In genomic region chr7:28362812-28363211, GRCh38 we compare ENCODE assay signal across 19 cellular contexts. TPM values are rescaled to one million over a fixed set of nuclear protein-coding genes. Genes with fewer than 3 reads are reported as not detected.
DNase-seq lines count a peak whose midpoint lies in the region; ATAC-seq and TF ChIP-seq lines count a peak whose summit lies in the region.
"Had no signal": no experiment of that assay in that cellular context is flagged by ENCODE, and none has a peak within 500 bp of the region (broad histone marks: within the 10 kb centered on the region; RNA-seq: fewer than 3 reads in every experiment).

No MANE protein-coding gene starts in this region.

- H3K9me2 ChIP-seq in Loucy (replicated peaks; ENCODE audit: low read depth, low read length), result no peaks in the 10 kb centered on the region

- CTCF ChIA-PET in activated CD8-positive, alpha-beta T cell treated with anti-CD3 and anti-CD28 coated beads for 36 hours (lab: Charles Lee), result interaction anchor here (1.0 to 3.0 kb wide), 5 partner anchors 10 to 65 kb away, joined by 3 to 20 read pairs (median 4); no protein-coding TSS in a partner anchor
- CTCF ChIA-PET in activated CD8-positive, alpha-beta T cell treated with anti-CD3 and anti-CD28 coated beads, Interleukin-2, amount 10 ng/mL, durations not matched to agents 7 days and 5 days (lab: Charles Lee), result interaction anchor here (0.6 to 1.7 kb wide), 9 partner anchors 10 to 213 kb away, joined by 3 to 10 read pairs (median 3); no protein-coding TSS in a partner anchor

- no peaks in the 10 kb centered on the region for H3K27me3 ChIP-seq in Loucy (ENCODE audit: insufficient read depth, low read length, poor library complexity, severe bottlenecking)
- H3K27me3 ChIP-seq: Peyer's patch had no signal

- no peak overlapping the region for H3K27ac Mint-ChIP-seq in activated CD8-positive, alpha-beta T cell treated with anti-CD3 and anti-CD28 coated beads for 36 hours
- no peak overlapping the region for H3K27ac Mint-ChIP-seq in activated CD8-positive, alpha-beta T cell treated with anti-CD3 and anti-CD28 coated beads, Interleukin-2, amount 10 ng/mL, durations not matched to agents 7 days and 5 days
- H3K27ac Mint-ChIP-seq in chondrocyte (ENCODE audit: unreplicated experiment), result no peak overlapping the region
- no peak overlapping the region for H3K27ac Mint-ChIP-seq in stimulated activated naive B cell treated with anti-CD40 and anti-IgM and Interleukin-4, amounts not matched to agents 10 μg/mL and 1 μg/mL and 100 μg/mL, for 72 hours
- H3K27ac Mint-ChIP-seq: activated naive CD4-positive, alpha-beta T cell treated with anti-CD3 and anti-CD28 coated beads, Interleukin-2, amount 50 U/mL, for 72 hours; stimulated activated naive CD8-positive, alpha-beta T cell treated with anti-CD3 and anti-CD28 coated beads, Interleukin-15, Interleukin-2, amounts not matched to agents 100 ng/mL and 50 ng/mL, for 24 hours; T-helper 2 cell treated with Interferon-gamma antibody and Interleukin-4, amounts not matched to agents 5 μg/mL and 100 μg/mL, for 36 hours had no signal

- peaks cover 14% of the 10 kb centered on the region for H3K9me3 Mint-ChIP-seq in activated CD8-positive, alpha-beta T cell treated with anti-CD3 and anti-CD28 coated beads for 36 hours
- peaks cover 6% of the 10 kb centered on the region for H3K9me3 Mint-ChIP-seq in activated CD8-positive, alpha-beta T cell treated with anti-CD3 and anti-CD28 coated beads, Interleukin-2, amount 10 ng/mL, durations not matched to agents 7 days and 5 days (ENCODE audit: insufficient read depth)
- H3K9me3 Mint-ChIP-seq in chondrocyte (ENCODE audit: low read depth), result peaks cover 11% of the 10 kb centered on the region
- peaks cover 13 to 14% of the 10 kb centered on the region in 2 donors for H3K9me3 Mint-ChIP-seq in stimulated activated naive B cell treated with anti-CD40 and anti-IgM and Interleukin-4, amounts not matched to agents 10 μg/mL and 1 μg/mL and 100 μg/mL, for 72 hours

- no peak overlapping the region for H3K4me3 ChIP-seq in Loucy (ENCODE audit: low read length, poor library complexity, severe bottlenecking)
- H3K4me3 ChIP-seq: mucosa of descending colon, Peyer's patch had no signal

- DNase-seq in activated CD8-positive, alpha-beta T cell treated with anti-CD3 and anti-CD28 coated beads for 36 hours, result no peak
- no peak for DNase-seq in activated CD8-positive, alpha-beta T cell treated with anti-CD3 and anti-CD28 coated beads, Interleukin-2, amount 10 ng/mL, durations not matched to agents 7 days and 5 days
- DNase-seq in chondrocyte (ENCODE audit: low spot score) (no peak), globus pallidus (ENCODE audit: low spot score) (no peak)
- DNase-seq in stimulated activated naive B cell treated with anti-CD40 and anti-IgM and Interleukin-4, amounts not matched to agents 10 μg/mL and 1 μg/mL and 100 μg/mL, for 72 hours, result no peak
- no peak for DNase-seq in activated effector memory CD4-positive, alpha-beta T cell treated with anti-CD3 and anti-CD28 coated beads, Interleukin-2, amount 50 U/mL, for 16 hours
- DNase-seq: activated CD4-positive, alpha-beta T cell treated with anti-CD3 and anti-CD28 coated beads for 1 hour; caudate nucleus; DMS79; kidney; mucosa of descending colon; NCI-H1436 treated with DMSO at 0.1 percent for 48 hours; Peyer's patch; small intestine had no signal

- no peak overlapping the region for H3K4me3 Mint-ChIP-seq in activated CD8-positive, alpha-beta T cell treated with anti-CD3 and anti-CD28 coated beads for 36 hours
- H3K4me3 Mint-ChIP-seq in activated CD8-positive, alpha-beta T cell treated with anti-CD3 and anti-CD28 coated beads, Interleukin-2, amount 10 ng/mL, durations not matched to agents 7 days and 5 days, result no peak overlapping the region
- no peak overlapping the region for H3K4me3 Mint-ChIP-seq in chondrocyte (ENCODE audit: unreplicated experiment)
- no peak overlapping the region for H3K4me3 Mint-ChIP-seq in stimulated activated naive B cell treated with anti-CD40 and anti-IgM and Interleukin-4, amounts not matched to agents 10 μg/mL and 1 μg/mL and 100 μg/mL, for 72 hours
- H3K4me3 Mint-ChIP-seq: stimulated activated naive CD8-positive, alpha-beta T cell treated with anti-CD3 and anti-CD28 coated beads, Interleukin-15, Interleukin-2, amounts not matched to agents 100 ng/mL and 50 ng/mL, for 24 hours; T-helper 2 cell treated with Interferon-gamma antibody and Interleukin-4, amounts not matched to agents 5 μg/mL and 100 μg/mL, for 36 hours had no signal

- H3K9me3 ChIP-seq in Loucy (ENCODE audit: insufficient read depth, low read depth, low read length), result peaks cover 6% of the 10 kb centered on the region; the same call in 1 of the 2 replicates
- H3K9me3 ChIP-seq: mucosa of descending colon, Peyer's patch had no signal

- no peaks in the 10 kb centered on the region for H3F3A ChIP-seq in Loucy (ENCODE audit: low read depth)

- H2AFZ ChIP-seq in Loucy (ENCODE audit: low read length), result no peak overlapping the region

- no peak for ATAC-seq in activated CD8-positive, alpha-beta T cell treated with anti-CD3 and anti-CD28 coated beads for 36 hours
- ATAC-seq in activated CD8-positive, alpha-beta T cell treated with anti-CD3 and anti-CD28 coated beads, Interleukin-2, amount 10 ng/mL, durations not matched to agents 7 days and 5 days, result no peak
- ATAC-seq in stimulated activated naive B cell treated with anti-CD40 and anti-IgM and Interleukin-4, amounts not matched to agents 10 μg/mL and 1 μg/mL and 100 μg/mL, for 72 hours (replicated peaks), result peak; percentile 48 to 54
- ATAC-seq in GM18868 (IDR thresholded peaks at IDR 0.05; ENCODE audit: unreplicated experiment), result no peak
- ATAC-seq: activated naive CD4-positive, alpha-beta T cell treated with anti-CD3 and anti-CD28 coated beads, Interleukin-2, amount 50 U/mL, for 72 hours; mucosa of descending colon had no signal

- H3K4me2 ChIP-seq in Loucy (ENCODE audit: low read depth, low read length, poor library complexity, severe bottlenecking), result no peak overlapping the region

- H3K79me2 ChIP-seq in Loucy (ENCODE audit: insufficient read depth, low read length), result no peaks in the 10 kb centered on the region

- peak; percentile 13 for TF ChIP-seq CTCF in activated CD8-positive, alpha-beta T cell treated with anti-CD3 and anti-CD28 coated beads for 36 hours (IDR thresholded peaks at IDR 0.05)
- TF ChIP-seq CTCF in Loucy (conservative IDR thresholded peaks at IDR 0.05; ENCODE audit: low read length) (peak; percentile 53), chondrocyte (IDR thresholded peaks at IDR 0.05) (peak; percentile 48)

- H3K9ac ChIP-seq in Loucy (ENCODE audit: low read depth, low read length, poor library complexity, severe bottlenecking), result no peak overlapping the region

- H3K27me3 Mint-ChIP-seq in activated CD8-positive, alpha-beta T cell treated with anti-CD3 and anti-CD28 coated beads for 36 hours, result peaks cover 6% of the 10 kb centered on the region
- peaks cover 3% of the 10 kb centered on the region for H3K27me3 Mint-ChIP-seq in activated CD8-positive, alpha-beta T cell treated with anti-CD3 and anti-CD28 coated beads, Interleukin-2, amount 10 ng/mL, durations not matched to agents 7 days and 5 days (ENCODE audit: low read depth)
- no peaks in the 10 kb centered on the region for H3K27me3 Mint-ChIP-seq in chondrocyte (ENCODE audit: low read depth)
- H3K27me3 Mint-ChIP-seq in stimulated activated naive B cell treated with anti-CD40 and anti-IgM and Interleukin-4, amounts not matched to agents 10 μg/mL and 1 μg/mL and 100 μg/mL, for 72 hours, result peaks cover 10 to 12% of the 10 kb centered on the region in 2 donors

- H3K36me3 Mint-ChIP-seq in activated CD8-positive, alpha-beta T cell treated with anti-CD3 and anti-CD28 coated beads for 36 hours (ENCODE audit: low read depth), result no peaks in the 10 kb centered on the region
- no peaks in the 10 kb centered on the region for H3K36me3 Mint-ChIP-seq in activated CD8-positive, alpha-beta T cell treated with anti-CD3 and anti-CD28 coated beads, Interleukin-2, amount 10 ng/mL, durations not matched to agents 7 days and 5 days (ENCODE audit: low read depth)
- H3K36me3 Mint-ChIP-seq in chondrocyte (ENCODE audit: low read depth), result peaks cover 4% of the 10 kb centered on the region
- peaks cover 3 to 5% of the 10 kb centered on the region in 2 donors for H3K36me3 Mint-ChIP-seq in stimulated activated naive B cell treated with anti-CD40 and anti-IgM and Interleukin-4, amounts not matched to agents 10 μg/mL and 1 μg/mL and 100 μg/mL, for 72 hours

- intact Hi-C loops in activated CD8-positive, alpha-beta T cell treated with anti-CD3 and anti-CD28 coated beads for 36 hours (cut with micrococcal nuclease), result no loop called here

- H3K4me1 ChIP-seq in Loucy (ENCODE audit: insufficient read depth, low read length, poor library complexity, severe bottlenecking), result peaks cover 18% of the 10 kb centered on the region
- H3K4me1 ChIP-seq: Peyer's patch had no signal

- no peaks in the 10 kb centered on the region for H3K36me3 ChIP-seq in Loucy (ENCODE audit: insufficient read depth, low read length)
- H3K36me3 ChIP-seq: Peyer's patch had no signal

- no peaks in the 10 kb centered on the region for H3K4me1 Mint-ChIP-seq in activated CD8-positive, alpha-beta T cell treated with anti-CD3 and anti-CD28 coated beads for 36 hours (ENCODE audit: low read depth)
- H3K4me1 Mint-ChIP-seq in activated CD8-positive, alpha-beta T cell treated with anti-CD3 and anti-CD28 coated beads, Interleukin-2, amount 10 ng/mL, durations not matched to agents 7 days and 5 days (ENCODE audit: low read depth), result no peaks in the 10 kb centered on the region
- peaks cover 12% of the 10 kb centered on the region for H3K4me1 Mint-ChIP-seq in chondrocyte (ENCODE audit: low read depth)
- H3K4me1 Mint-ChIP-seq in stimulated activated naive B cell treated with anti-CD40 and anti-IgM and Interleukin-4, amounts not matched to agents 10 μg/mL and 1 μg/mL and 100 μg/mL, for 72 hours, result no peaks in the 10 kb centered on the region

- H4K20me1 ChIP-seq in Loucy (ENCODE audit: insufficient read depth, low read length, poor library complexity, severe bottlenecking), result no peaks in the 10 kb centered on the region

- POLR2A ChIA-PET in activated CD8-positive, alpha-beta T cell treated with anti-CD3 and anti-CD28 coated beads for 36 hours (lab: Charles Lee), result interaction anchor here (0.5 kb wide), 1 partner anchor 191 kb away, joined by 3 read pairs; no protein-coding TSS in a partner anchor
- POLR2A ChIA-PET in activated CD8-positive, alpha-beta T cell treated with anti-CD3 and anti-CD28 coated beads, Interleukin-2, amount 10 ng/mL, durations not matched to agents 7 days and 5 days (lab: Charles Lee), result no interaction called here

RNA-seq across cellular contexts. Expression of gene CREB5, which starts 49.5 kb away (rescaled TPM):
- 1 to 10 TPM; 1.2 to 1.5 TPM for total RNA-seq in activated CD8-positive, alpha-beta T cell treated with anti-CD3 and anti-CD28 coated beads for 36 hours
- not detected for total RNA-seq in activated CD8-positive, alpha-beta T cell treated with anti-CD3 and anti-CD28 coated beads, Interleukin-2, amount 10 ng/mL, durations not matched to agents 7 days and 5 days
- 5.1 to 10.2 TPM (median 8.2 TPM) in 3 replicates for total RNA-seq in chondrocyte

Comparison
In these comparisons a context has a peak if more than half of its experiments do, and no peak if none do; other contexts are left out.
1. ATAC-seq: peak in stimulated activated naive B cell treated with anti-CD40 and anti-IgM and Interleukin-4, amounts not matched to agents 10 μg/mL and 1 μg/mL and 100 μg/mL, for 72 hours (2 of 2); none in activated CD8-positive, alpha-beta T cell treated with anti-CD3 and anti-CD28 coated beads for 36 hours (single experiment), activated CD8-positive, alpha-beta T cell treated with anti-CD3 and anti-CD28 coated beads, Interleukin-2, amount 10 ng/mL, durations not matched to agents 7 days and 5 days (single experiment) and GM18868 (single experiment).
2. Peak in every context shown above with its lines, with median percentiles within 50 percentile points of each other: CTCF ChIP-seq.